ENCODE assay signal across 16 cellular contexts in the genomic region with DNA sequence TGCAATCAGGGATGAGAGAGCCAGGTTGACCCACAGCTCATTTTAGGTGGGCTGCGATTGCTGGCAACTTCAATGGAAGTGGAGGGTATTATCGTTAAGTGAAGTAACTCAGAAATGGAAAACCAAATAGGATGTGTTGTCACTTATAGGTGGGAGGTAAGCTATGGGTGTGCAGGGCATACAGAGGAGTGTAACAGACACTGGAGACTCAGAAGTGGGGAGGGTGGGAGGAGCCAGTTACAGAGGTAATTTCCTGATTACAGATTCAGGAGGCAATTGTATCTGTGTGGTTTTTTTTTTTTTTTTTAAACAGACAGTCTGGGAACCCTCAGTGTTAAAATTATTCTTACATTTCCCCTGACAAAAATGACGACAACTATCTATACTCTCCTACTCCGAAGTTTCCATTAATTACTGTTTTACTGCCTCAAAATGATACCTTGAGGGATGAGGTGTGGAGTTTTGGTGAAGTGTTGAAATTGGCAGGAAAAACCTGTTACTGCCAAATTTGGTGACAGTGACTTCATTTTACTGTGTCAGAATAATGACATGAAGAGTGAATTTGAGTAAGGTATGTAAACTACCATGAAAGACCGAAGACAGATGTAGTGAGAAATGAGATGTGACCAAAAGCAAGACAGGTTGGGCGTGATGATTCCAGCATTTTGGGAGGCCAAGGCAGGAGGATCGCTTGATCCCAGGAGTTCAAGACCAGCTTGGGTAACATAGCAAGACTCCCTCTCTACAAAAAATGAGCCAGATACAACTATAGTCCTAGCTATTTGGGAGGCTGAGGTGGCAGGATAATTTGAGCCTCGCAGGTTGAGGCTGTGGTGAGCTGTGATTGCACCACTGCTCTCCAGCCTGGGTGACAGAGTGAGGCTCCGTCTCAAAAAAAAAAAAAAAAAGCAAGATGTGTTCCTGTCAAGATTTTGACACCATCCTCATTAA.
A peak's percentile ranks its signal among the peaks of the same experiment; 100 is the strongest.
DNase-seq lines count a peak whose midpoint lies in the region; ATAC-seq and TF ChIP-seq lines count a peak whose summit lies in the region.
"Had no signal": no experiment of that assay in that cellular context is flagged by ENCODE, and none has a peak within 500 bp of the region (broad histone marks: within the 10 kb centered on the region; RNA-seq: fewer than 3 reads in every experiment).

No MANE protein-coding gene starts in this region.

- H3K9me3 Mint-ChIP-seq in CD4-positive, CD25-positive, alpha-beta regulatory T cell, result no peaks in the 10 kb centered on the region
- no peaks in the 10 kb centered on the region for H3K9me3 Mint-ChIP-seq in natural killer cell
- H3K9me3 Mint-ChIP-seq: activated B cell treated with CpG ODN at 0.5 μM for 24 hours, IgD-negative memory B cell had no signal

- no peaks in the 10 kb centered on the region for H3K27me3 ChIP-seq in CD4-positive, CD25-positive, alpha-beta regulatory T cell (ENCODE audit: control insufficient read depth, insufficient read depth, low read length)
- no peaks in the 10 kb centered on the region for H3K27me3 ChIP-seq in thyroid gland

- no peak for TF ChIP-seq POLR2A in thyroid gland (IDR thresholded peaks at IDR 0.05)

- peak; percentile 71 to 73 for ATAC-seq in CD4-positive, CD25-positive, alpha-beta regulatory T cell (ENCODE audit: low read depth in 2 of 2)
- ATAC-seq in natural killer cell, result peak in 2 of 3 donors; percentile 55 to 57
- no peak for ATAC-seq in HG02678 (IDR thresholded peaks at IDR 0.05; ENCODE audit: unreplicated experiment)
- no peak for ATAC-seq in GM19452 (IDR thresholded peaks at IDR 0.05; ENCODE audit: unreplicated experiment)

- no peaks in the 10 kb centered on the region for H3K9me3 ChIP-seq in CD4-positive, CD25-positive, alpha-beta regulatory T cell (ENCODE audit: control insufficient read depth in 2 of 2, low read length in 2 of 2)
- no peaks in the 10 kb centered on the region for H3K9me3 ChIP-seq in thyroid gland

- no peaks in the 10 kb centered on the region for H3K27me3 Mint-ChIP-seq in CD4-positive, CD25-positive, alpha-beta regulatory T cell
- H3K27me3 Mint-ChIP-seq in natural killer cell (ENCODE audit: low read depth in 2 of 2), result no peaks in the 10 kb centered on the region
- H3K27me3 Mint-ChIP-seq: activated B cell treated with CpG ODN at 0.5 μM for 24 hours, IgD-negative memory B cell had no signal

- H3K4me3 ChIP-seq in CD4-positive, CD25-positive, alpha-beta regulatory T cell (ENCODE audit: low read depth, low read length), result peak overlapping the region; percentile 47
- no peak overlapping the region for H3K4me3 ChIP-seq in thyroid gland (replicated peaks in 1 of 3)

- intact Hi-C loops in natural killer cell (cut with micrococcal nuclease), result no loop called here
- intact Hi-C loops in thyroid gland (cut with DNase I), result no loop called here

- TF ChIP-seq CTCF in natural killer cell (IDR thresholded peaks at IDR 0.05) (no peak), thyroid gland (IDR thresholded peaks at IDR 0.05) (no peak)

- H3K36me3 ChIP-seq in CD4-positive, CD25-positive, alpha-beta regulatory T cell (ENCODE audit: control insufficient read depth, insufficient read depth, low read length), result peaks cover 21% of the 10 kb centered on the region
- H3K36me3 ChIP-seq in thyroid gland, result no peaks in the 10 kb centered on the region

- peak overlapping the region; percentile 14 for H3K27ac ChIP-seq in CD4-positive, CD25-positive, alpha-beta regulatory T cell (ENCODE audit: insufficient read depth, low read length, poor library complexity, severe bottlenecking)
- H3K27ac ChIP-seq in thyroid gland, result no peak overlapping the region

- in situ Hi-C loops in G401 (cut with HindIII; ENCODE audit: low sequenced_read_pairs), result no loop called here

- peaks cover 12% of the 10 kb centered on the region for H3K4me1 ChIP-seq in CD4-positive, CD25-positive, alpha-beta regulatory T cell (ENCODE audit: control insufficient read depth, insufficient read depth, low read length, poor library complexity, severe bottlenecking)
- H3K4me1 ChIP-seq in thyroid gland, result no peaks in the 10 kb centered on the region

- H3K4me1 Mint-ChIP-seq in CD4-positive, CD25-positive, alpha-beta regulatory T cell, result peaks cover 0 to 32% (median 12%) of the 10 kb centered on the region in 4 donors
- H3K4me1 Mint-ChIP-seq in natural killer cell, result peaks cover 0 to 47% of the 10 kb centered on the region in 2 donors
- H3K4me1 Mint-ChIP-seq: IgD-negative memory B cell had no signal

- WGBS in thyroid gland, 2 donors, result 90 to 93% methylated on average over 9 of the region's 9 CpGs

- no peaks in the 10 kb centered on the region for H3K36me3 Mint-ChIP-seq in CD4-positive, CD25-positive, alpha-beta regulatory T cell
- H3K36me3 Mint-ChIP-seq in natural killer cell, result no peaks in the 10 kb centered on the region
- H3K36me3 Mint-ChIP-seq: IgD-negative memory B cell had no signal

- peak overlapping the region in 1 of 3 donors; percentile 86 for H3K27ac Mint-ChIP-seq in CD4-positive, CD25-positive, alpha-beta regulatory T cell
- peak overlapping the region in 1 of 2 donors; percentile 35 for H3K27ac Mint-ChIP-seq in natural killer cell
- H3K27ac Mint-ChIP-seq: activated B cell treated with CpG ODN at 0.5 μM for 24 hours, IgD-negative memory B cell had no signal

- DNase-seq in CD4-positive, CD25-positive, alpha-beta regulatory T cell, result peak in 1 of 3 donors; percentile 9
- DNase-seq in T-helper 1 cell (peak in 4 of 5 donors; percentile 18 to 50 (median 43)), natural killer cell (no peak), thyroid gland (no peak), G401 (ENCODE audit: low spot score) (no peak)
- peak; percentile 58 for DNase-seq in activated naive CD4-positive, alpha-beta T cell treated with Interleukin-2 at 50 U/mL for 16 hours
- DNase-seq: activated B cell treated with CpG ODN at 0.5 μM for 24 hours, kidney, midbrain, NCI-H1092 treated with DMSO at 0.1 percent for 48 hours, NCI-H2171, nucleus accumbens, RPMI8226 had no signal

- peak overlapping the region in 1 of 4 donors; percentile 56 for H3K4me3 Mint-ChIP-seq in CD4-positive, CD25-positive, alpha-beta regulatory T cell
- H3K4me3 Mint-ChIP-seq in natural killer cell, result no peak overlapping the region
- H3K4me3 Mint-ChIP-seq: activated B cell treated with CpG ODN at 0.5 μM for 24 hours, IgD-negative memory B cell had no signal

Comparison
In these comparisons a context has a peak if more than half of its experiments do, and no peak if none do; other contexts are left out.
1. ATAC-seq: peak in CD4-positive, CD25-positive, alpha-beta regulatory T cell (2 of 2) and natural killer cell (2 of 3); none in HG02678 (single experiment) and GM19452 (single experiment).
2. DNase-seq: peak in T-helper 1 cell (4 of 5) and activated naive CD4-positive, alpha-beta T cell treated with Interleukin-2 at 50 U/mL for 16 hours (single experiment); none in natural killer cell (single experiment), thyroid gland (0 of 2) and G401 (single experiment).